In the genomic region with DNA sequence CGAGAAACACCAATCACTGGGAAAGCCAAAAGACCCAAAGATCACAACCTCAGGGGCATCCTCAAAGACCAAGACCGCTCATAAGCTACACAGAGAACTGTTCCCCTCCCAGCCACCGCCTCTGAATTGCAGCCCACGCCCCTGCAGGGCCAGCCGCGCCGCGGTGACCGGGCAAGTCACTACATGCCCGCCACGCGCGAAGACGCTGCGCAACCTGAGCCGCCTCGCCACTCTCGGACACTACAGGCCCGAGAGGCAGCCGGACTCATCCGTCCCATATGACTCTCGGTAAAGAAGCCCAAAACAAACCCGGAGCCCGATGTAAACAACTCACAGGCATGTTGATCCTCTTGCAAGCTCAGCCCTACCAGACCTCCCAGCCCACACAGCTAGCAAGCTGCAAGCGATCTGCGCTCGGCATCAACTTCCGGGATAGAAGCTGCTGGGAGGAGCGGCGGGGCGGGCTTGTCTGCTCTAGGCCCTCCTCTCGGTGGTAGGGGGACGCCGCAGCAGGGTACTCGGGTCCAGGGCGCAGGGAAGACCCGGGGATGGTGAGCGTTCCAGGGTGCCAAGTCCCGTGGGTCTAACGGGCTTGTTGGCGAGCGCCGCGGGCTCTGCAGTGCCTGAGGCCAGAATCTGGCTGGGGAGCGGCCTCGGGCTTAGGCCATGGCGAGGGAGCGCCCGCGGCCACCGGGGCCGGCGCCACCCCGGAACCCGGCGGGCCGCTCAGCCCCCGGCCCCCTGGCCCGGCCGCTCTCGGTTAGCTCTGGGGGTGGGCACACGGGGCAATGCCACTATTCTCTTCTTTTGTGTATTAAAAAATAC, we compare ENCODE assay signal across 8 cellular contexts. TPM values are rescaled to one million over a fixed set of nuclear protein-coding genes. Genes with fewer than 3 reads are reported as not detected.
DNase-seq lines count a peak whose midpoint lies in the region; ATAC-seq, FAIRE-seq and TF ChIP-seq lines count a peak whose summit lies in the region.

Gene RPS27L, minus strand, starts transcription at position 412 of the 825 bp plus-strand sequence. Its CDS starts 72 bp downstream, at position 340.

- peak; percentile 36 for FAIRE-seq in HepG2 (lab: Jason Lieb, UNC)

- in situ Hi-C loops in HepG2 (cut with HindIII; ENCODE audit: extremely low pct_ligation_motif_present, low pct_unique_long_range_greater_than_20kb), result loop anchor here (25.0 kb wide), 1 partner anchor 255 kb away; no protein-coding TSS in a partner anchor

- no peaks in the 10 kb centered on the region; the same call in 1 of the 2 replicates for H4K20me1 ChIP-seq in HepG2 (ENCODE audit: insufficient read depth, low read length)

- peaks cover 26% of the 10 kb centered on the region for H3K79me2 ChIP-seq in HepG2 (ENCODE audit: insufficient read depth, low read length)

- DNase-seq in NCI-H748 treated with DMSO at 0.1 percent for 48 hours (lab: John Stamatoyannopoulos, UW) (peak; percentile 77), HepG2 (ENCODE audit: low spot score) (peak; percentile 88)
- DNase-seq in activated CD4-positive, alpha-beta T cell treated with anti-CD3 and anti-CD28 coated beads, Interleukin-2, amount 50 U/mL, for 24 hours (ENCODE audit: low read depth in 1 of 2, low spot score in 1 of 2), result peak; percentile 75 to 82
- peak; percentile 80 to 81 for DNase-seq in stimulated activated CD4-positive, alpha-beta T cell treated with anti-CD3 and anti-CD28 coated beads, Interleukin-2, amount 100 ng/mL, for 48 hours

- peak; percentile 43; the same call in 1 of the 2 replicates for TF ChIP-seq RAD21 in HepG2 (CRISPR knock-in tag; IDR thresholded peaks at IDR 0.05)

- no peak within 1 kb of the TSS for H2AFZ ChIP-seq in HepG2 (ENCODE audit: low read length)

- H3K27me3 Mint-ChIP-seq in dendritic cell treated with granulocyte-macrophage colony-stimulating factor and Interleukin-4, amounts not matched to agents 40 ng/mL and 50 ng/mL, for 4 days, result no peaks in the 10 kb centered on the region

- peaks cover 24% of the 10 kb centered on the region for H3K4me1 ChIP-seq in HepG2 (ENCODE audit: insufficient read depth, low read length)

- ATAC-seq in GM19395 (IDR thresholded peaks at IDR 0.05; ENCODE audit: unreplicated experiment) (peak; percentile 87), HG03565 (IDR thresholded peaks at IDR 0.05; ENCODE audit: unreplicated experiment) (peak; percentile 67), HepG2 (peak; percentile 98)

- peaks cover 10% of the 10 kb centered on the region for H3K4me1 Mint-ChIP-seq in dendritic cell treated with granulocyte-macrophage colony-stimulating factor and Interleukin-4, amounts not matched to agents 40 ng/mL and 50 ng/mL, for 4 days (ENCODE audit: low read depth)

- peaks cover 8% of the 10 kb centered on the region for H3K9me3 Mint-ChIP-seq in dendritic cell treated with granulocyte-macrophage colony-stimulating factor and Interleukin-4, amounts not matched to agents 40 ng/mL and 50 ng/mL, for 4 days

- peak; percentile 91 to 95 for TF ChIP-seq POLR2A in HepG2 (IDR thresholded peaks at IDR 0.05; ENCODE audit: insufficient read depth in 1 of 2, low read depth in 2 of 2, low read length in 2 of 2)

- no peaks in the 10 kb centered on the region; a peak in 1 of 5 replicates for H3K27me3 ChIP-seq in HepG2 (ENCODE audit: control insufficient read depth in 1 of 2, insufficient read depth in 2 of 2, low read length in 2 of 2)

- TF ChIP-seq EP300 in HepG2 (IDR thresholded peaks at IDR 0.05; ENCODE audit: low read depth in 2 of 2, low read length in 2 of 2) (no peak; a peak in 1 of 4 replicates), HepG2 (CRISPR knock-in tag; IDR thresholded peaks at IDR 0.05; ENCODE audit: borderline replicate concordance) (peak; percentile 41; the same call in 1 of the 2 replicates)

- intact Hi-C loops in dendritic cell treated with granulocyte-macrophage colony-stimulating factor and Interleukin-4, amounts not matched to agents 40 ng/mL and 50 ng/mL, for 4 days (cut with micrococcal nuclease), result loop anchor here (1.0 to 5.0 kb wide), 4 partner anchors 35 to 125 kb away; partner anchors contain the start of gene LACTB
- intact Hi-C loops in HepG2 (cut with micrococcal nuclease; ENCODE audit: unreplicated experiment), result loop anchor here (2.0 to 10.0 kb wide), 5 partner anchors 34 to 372 kb away; partner anchors contain the start of gene APH1B

- H3K36me3 ChIP-seq in HepG2 (replicated peaks in 1 of 2; ENCODE audit: control insufficient read depth in 1 of 2, insufficient read depth in 2 of 2, low read length in 2 of 2), result peaks cover 0 to 19% of the 10 kb centered on the region in 2 experiments; a peak in 3 of 5 replicates

- peaks cover 35% of the 10 kb centered on the region for H3K36me3 Mint-ChIP-seq in dendritic cell treated with granulocyte-macrophage colony-stimulating factor and Interleukin-4, amounts not matched to agents 40 ng/mL and 50 ng/mL, for 4 days (ENCODE audit: low read depth)

- WGBS in HepG2 (ENCODE audit: low lambda C conversion rate), result under 1% methylated on average over 24 of the region's 62 CpGs

- CTCF ChIA-PET in HepG2 (lab: Yijun Ruan, JAX; ENCODE audit: low intra/inter-chr PET ratio, low total read pairs), result no interaction called here

- peak within 1 kb of the TSS; percentile 93 for H3K27ac ChIP-seq in C4-2B
- peak within 1 kb of the TSS; percentile 89 for H3K27ac ChIP-seq in HepG2 (ENCODE audit: extremely low read length, insufficient read depth, low read length)

- no peaks in the 10 kb centered on the region for H3K9me3 ChIP-seq in HepG2 (ENCODE audit: low read length)

- peak within 1 kb of the TSS; percentile 94 for H3K4me3 Mint-ChIP-seq in dendritic cell treated with granulocyte-macrophage colony-stimulating factor and Interleukin-4, amounts not matched to agents 40 ng/mL and 50 ng/mL, for 4 days

- TF ChIP-seq CTCF in C4-2B (conservative IDR thresholded peaks at IDR 0.05) (no peak), HepG2 (CRISPR knock-in tag; IDR thresholded peaks at IDR 0.05) (no peak)

- peak within 1 kb of the TSS; percentile 94 for H3K9ac ChIP-seq in HepG2 (ENCODE audit: insufficient read depth, low read depth, low read length)

- peak within 1 kb of the TSS; percentile 96 for H3K27ac Mint-ChIP-seq in dendritic cell treated with granulocyte-macrophage colony-stimulating factor and Interleukin-4, amounts not matched to agents 40 ng/mL and 50 ng/mL, for 4 days

- POLR2A ChIA-PET in HepG2 (lab: Yijun Ruan, JAX), result interaction anchor here (0.6 to 2.3 kb wide), 26 partner anchors 9 to 938 kb away, joined by 3 to 26 read pairs (median 5); partner anchors contain the start of genes RAB8B and SNX1

- peak within 1 kb of the TSS; percentile 70 for H3K4me2 ChIP-seq in HepG2 (ENCODE audit: low read depth, low read length)

- peak within 1 kb of the TSS; percentile 78 to 96 (median 96) for H3K4me3 ChIP-seq in HepG2 (replicated peaks in 1 of 3; ENCODE audit: insufficient read depth in 1 of 3, low read depth in 2 of 3, low read length in 3 of 3)

- BruUV-seq in HepG2 (replicated peaks; lab: Mats Ljungman, UMichigan), result no TSS peak

TF ChIP-seq in HepG2, 621 proteins besides CTCF, POLR2A, EP300 and RAD21 (continues in another document):
- no peak for TF ChIP-seq ZNF33A (CRISPR knock-in tag; IDR thresholded peaks at IDR 0.05; ENCODE audit: borderline replicate concordance)
- TF ChIP-seq ZBTB8A (CRISPR knock-in tag; IDR thresholded peaks at IDR 0.05; ENCODE audit: borderline replicate concordance, low read depth), result no peak
- peak; percentile 68; the same call in 1 of the 2 replicates for TF ChIP-seq IRX3 (CRISPR knock-in tag; IDR thresholded peaks at IDR 0.05; ENCODE audit: borderline replicate concordance, low read depth)
- no peak for TF ChIP-seq NCOA5 (CRISPR knock-in tag; IDR thresholded peaks at IDR 0.05)
- TF ChIP-seq ZFP37 (CRISPR knock-in tag; IDR thresholded peaks at IDR 0.05; ENCODE audit: borderline replicate concordance), result 0 out of 2 replicates have a peak, but pooled peaks have one; percentile 36
- TF ChIP-seq ZBTB43 (CRISPR knock-in tag; conservative IDR thresholded peaks at IDR 0.05), result 0 out of 2 replicates have a peak, but pooled peaks have one; percentile 60
- no peak for TF ChIP-seq TRIM24 (CRISPR knock-in tag; IDR thresholded peaks at IDR 0.05)
- 0 out of 2 replicates have a peak, but pooled peaks have one; percentile 20 for TF ChIP-seq ATAD3A (CRISPR knock-in tag; IDR thresholded peaks at IDR 0.05)

RNA-seq across cellular contexts. Expression of gene RPS27L, which starts in this region (rescaled TPM):
- 433 and 596 TPM in 2 replicates for total RNA-seq in HepG2 (2016; rRNA removed; fragmentation: Illumina TruSeq; extraction: Trizol)
- 167 and 206 TPM in 2 replicates for total RNA-seq in HepG2 (2016; cell fraction: cytosol; rRNA removed; fragmentation: Illumina TruSeq; extraction: Trizol; ENCODE audit: low read depth)
- total RNA-seq in HepG2 (2016; cell fraction: insoluble cytoplasmic fraction; rRNA removed; fragmentation: Illumina TruSeq; extraction: Trizol), result 426 and 625 TPM in 2 replicates
- 209 and 262 TPM in 2 replicates for total RNA-seq in HepG2 (2016; cell fraction: membrane; rRNA removed; fragmentation: Illumina TruSeq; extraction: Trizol)
- total RNA-seq in HepG2 (2016; cell fraction: nucleus; rRNA removed; fragmentation: Illumina TruSeq; extraction: Trizol), result 142 and 149 TPM in 2 replicates
- 210 and 231 TPM in 2 replicates for polyA plus RNA-seq in HepG2 (2011; rRNA removed)
- 112 and 159 TPM in 2 replicates for polyA plus RNA-seq in HepG2 (2011; cell fraction: cytosol; rRNA removed)
- polyA plus RNA-seq in HepG2 (2011; cell fraction: nucleus; rRNA removed), result 53.6 and 77.1 TPM in 2 replicates
- polyA plus RNA-seq in HepG2 (2012), result 270 and 317 TPM in 2 replicates
- polyA plus RNA-seq in HepG2 (2016; cell fraction: cytosol; fragmentation: Illumina TruSeq; extraction: Trizol; ENCODE audit: low read depth), result 194 and 258 TPM in 2 replicates
- 673 and 714 TPM in 2 replicates for polyA plus RNA-seq in HepG2 (2016; cell fraction: insoluble cytoplasmic fraction; fragmentation: Illumina TruSeq; extraction: Trizol; ENCODE audit: low read depth)
- polyA plus RNA-seq in HepG2 (2016; cell fraction: membrane; fragmentation: Illumina TruSeq; extraction: Trizol; ENCODE audit: low read depth), result 226 and 313 TPM in 2 replicates
- polyA plus RNA-seq in HepG2 (2016; cell fraction: nucleus; fragmentation: Illumina TruSeq; extraction: Trizol; ENCODE audit: insufficient read depth, low read depth), result 277 and 280 TPM in 2 replicates
- 12.7 and 14.4 TPM in 2 replicates for polyA minus RNA-seq in HepG2 (2011; rRNA and poly(A)+ RNA removed; ENCODE audit: low replicate concordance)
- 46.3 and 58.6 TPM in 2 replicates for polyA minus RNA-seq in HepG2 (2011; cell fraction: cytosol; rRNA and poly(A)+ RNA removed)
- 80.2 and 91.3 TPM in 2 replicates for polyA minus RNA-seq in HepG2 (2011; cell fraction: nucleus; rRNA and poly(A)+ RNA removed)

Comparison
In these comparisons a context has a peak if more than half of its experiments do, and no peak if none do; other contexts are left out.
1. Peak in every context shown above with its lines: DNase-seq, ATAC-seq, H3K4me3 ChIP-seq and H3K27ac ChIP-seq.